ENCODE assay signal across 12 cellular contexts in the genomic region with DNA sequence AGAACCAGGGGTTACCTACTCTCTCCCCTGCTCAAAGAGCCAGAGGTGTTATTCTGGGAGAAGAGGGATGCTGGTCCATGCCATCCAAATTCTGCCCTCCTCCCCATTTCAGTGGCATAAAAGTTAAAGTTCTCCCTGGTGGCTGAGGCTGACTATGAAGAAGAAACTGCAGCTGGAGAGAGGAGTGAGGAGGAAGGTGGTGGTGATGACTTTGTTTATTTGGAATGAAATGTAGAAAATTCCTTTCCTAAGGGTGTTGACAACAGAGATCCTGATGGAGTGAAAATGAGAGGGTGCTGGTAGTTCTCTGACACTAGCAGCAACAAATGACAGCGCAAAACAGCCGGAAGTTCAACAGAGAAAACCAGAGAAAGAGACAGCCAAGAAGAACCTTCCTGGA.
DNase-seq lines count a peak whose midpoint lies in the region; ATAC-seq, FAIRE-seq and TF ChIP-seq lines count a peak whose summit lies in the region.
"Had no signal": no experiment of that assay in that cellular context is flagged by ENCODE, and none has a peak within 500 bp of the region (broad histone marks: within the 10 kb centered on the region; RNA-seq: fewer than 3 reads in every experiment).

No MANE protein-coding gene starts in this region.

- H3K79me1 ChIP-seq in H1 (ENCODE audit: low read depth, low read length) = no peaks in the 10 kb centered on the region
- no peaks in the 10 kb centered on the region for H3K79me1 ChIP-seq in mesendoderm (ENCODE audit: low read length)

- H3K79me2 ChIP-seq in H1 (ENCODE audit: control insufficient read depth in 1 of 2, insufficient read depth in 2 of 2, low read length in 2 of 2) (no peaks in the 10 kb centered on the region), mesendoderm (ENCODE audit: control insufficient read depth, insufficient read depth, low read length) (no peaks in the 10 kb centered on the region)

- H2BK20ac ChIP-seq in H1 (ENCODE audit: low read length) = no peak overlapping the region

- ATAC-seq in GM18867 (IDR thresholded peaks at IDR 0.05; ENCODE audit: unreplicated experiment) = no peak
- no peak for ATAC-seq in HG02885 (IDR thresholded peaks at IDR 0.05; ENCODE audit: poor library complexity, unreplicated experiment)
- ATAC-seq: stimulated activated naive CD8-positive, alpha-beta T cell treated with anti-CD3 and anti-CD28 coated beads, Interleukin-15, Interleukin-2, amounts not matched to agents 100 U/mL and 50 U/mL, for 24 hours had no signal

- H2AFZ ChIP-seq in H1 (ENCODE audit: low read length) = no peak overlapping the region

- TF ChIP-seq EP300 in H1 (IDR thresholded peaks at IDR 0.05; ENCODE audit: borderline replicate concordance in 1 of 2, low read depth in 2 of 2, low read length in 2 of 2) = no peak

- TF ChIP-seq CTCF in H1 (IDR thresholded peaks at IDR 0.05; ENCODE audit: control extremely low read depth in 1 of 3, insufficient read depth in 1 of 3, low read depth in 1 of 3, low read length in 3 of 3) = no peak
- no peak for TF ChIP-seq CTCF in colonic mucosa (IDR thresholded peaks at IDR 0.05)

- no peak overlapping the region for H3K23ac ChIP-seq in H1 (ENCODE audit: insufficient read length)
- no peak overlapping the region for H3K23ac ChIP-seq in mesendoderm (ENCODE audit: low read length)

- CTCF ChIA-PET in H1 (lab: Charles Lee; ENCODE audit: partially characterized antibody) = interaction anchor here (0.6 to 3.5 kb wide), 5 partner anchors 9 to 660 kb away, joined by 3 to 23 read pairs (median 5); no protein-coding TSS in a partner anchor

- no peak overlapping the region for H2BK12ac ChIP-seq in H1 (ENCODE audit: low read depth, low read length)

- TF ChIP-seq POLR2A in H1 (IDR thresholded peaks at IDR 0.05; ENCODE audit: control extremely low read depth in 1 of 2, low read depth in 2 of 2, low read length in 2 of 2) = no peak

- H3K4me3 ChIP-seq in H1 (ENCODE audit: extremely low read depth in 1 of 4, insufficient read depth in 2 of 4, low read depth in 3 of 4, low read length in 4 of 4) (no peak overlapping the region), colonic mucosa (no peak overlapping the region), mesendoderm (ENCODE audit: low read length) (no peak overlapping the region)
- H3K4me3 ChIP-seq: BLaER1, prostate gland had no signal

- H2BK5ac ChIP-seq in H1 (ENCODE audit: low read depth, low read length) = no peak overlapping the region
- H2BK5ac ChIP-seq in mesendoderm (ENCODE audit: low read length) = no peak overlapping the region

- H3K27me3 ChIP-seq in H1 (replicated peaks in 1 of 4; ENCODE audit: control insufficient read depth in 3 of 4, extremely low read depth in 1 of 4, insufficient read depth in 3 of 4, low read length in 3 of 4) (no peaks in the 10 kb centered on the region), colonic mucosa (no peaks in the 10 kb centered on the region), mesendoderm (ENCODE audit: insufficient read depth, low read length, poor library complexity) (no peaks in the 10 kb centered on the region)
- H3K27me3 ChIP-seq: BLaER1 had no signal

- no peaks in the 10 kb centered on the region for H3K9me3 ChIP-seq in H1 (ENCODE audit: insufficient read depth in 2 of 2, low read depth in 1 of 2, low read length in 1 of 2)
- H3K9me3 ChIP-seq in colonic mucosa = no peaks in the 10 kb centered on the region
- H3K9me3 ChIP-seq: BLaER1, prostate gland had no signal

- POLR2A ChIA-PET in H1 (lab: Charles Lee; ENCODE audit: partially characterized antibody) = no interaction called here

- DNase-seq in AG08395 (ENCODE audit: low spot score) (peak; percentile 55), HTR-8/SVneo (ENCODE audit: insufficient read length, low spot score) (peak; percentile 17), H1 (ENCODE audit: low read depth in 1 of 2, low spot score in 2 of 2) (no peak), myocyte (ENCODE audit: low read depth) (peak; percentile 30), colonic mucosa (no peak), mesendoderm (no peak)
- DNase-seq: NCI-H524; stimulated activated naive CD8-positive, alpha-beta T cell treated with anti-CD3 and anti-CD28 coated beads, Interleukin-15, Interleukin-2, amounts not matched to agents 100 U/mL and 50 U/mL, for 24 hours had no signal

- no peak overlapping the region for H3K27ac ChIP-seq in H1 (ENCODE audit: low read depth, low read length)
- no peak overlapping the region for H3K27ac ChIP-seq in colonic mucosa
- no peak overlapping the region for H3K27ac ChIP-seq in mesendoderm (ENCODE audit: low read depth, low read length)
- H3K27ac ChIP-seq: BLaER1, prostate gland had no signal

- no peak for TF ChIP-seq RAD21 in H1 (IDR thresholded peaks at IDR 0.05 in 1 of 2, conservative IDR thresholded peaks at IDR 0.05 in 1 of 2; ENCODE audit: low read depth in 2 of 2, low read length in 2 of 2)

- H3K4ac ChIP-seq in H1 (replicated peaks; ENCODE audit: insufficient read length, low read depth, low read length) = no peak overlapping the region
- H3K4ac ChIP-seq in mesendoderm (ENCODE audit: low read depth, low read length) = no peak overlapping the region

- H4K5ac ChIP-seq in H1 (ENCODE audit: insufficient read length, low read depth, low read length) (no peak overlapping the region), mesendoderm (ENCODE audit: low read length) (no peak overlapping the region)

- intact Hi-C loops in colonic mucosa (cut with DNase I) = no loop called here

- WGBS in H1 (ENCODE audit: extremely low coverage in 1 of 2, insufficient coverage in 1 of 2, insufficient read length in 1 of 2, insufficient replicate concordance in 2 of 2, low coverage in 1 of 2, low lambda C conversion rate in 2 of 2, missing lambda C conversion rate in 1 of 2), 2 experiments = 100% methylated on average over 2 of the region's 2 CpGs; no CpG with 5 or more reads in 1 of the 2 experiments
- WGBS in mesendoderm (ENCODE audit: extremely low coverage, insufficient coverage, low lambda C conversion rate) = no CpG with 5 or more reads among the region's 2 CpGs

- no peak overlapping the region for H4K91ac ChIP-seq in H1 (replicated peaks; ENCODE audit: insufficient read length, low read length)

- no peak overlapping the region for H3K4me2 ChIP-seq in H1 (ENCODE audit: insufficient read depth in 1 of 2, low read depth in 2 of 2, low read length in 2 of 2)
- no peak overlapping the region for H3K4me2 ChIP-seq in mesendoderm (ENCODE audit: low read length)
- H3K4me2 ChIP-seq: BLaER1 had no signal

- no peak overlapping the region for H3K18ac ChIP-seq in H1 (ENCODE audit: extremely low read depth, low read length)
- no peak overlapping the region for H3K18ac ChIP-seq in mesendoderm (ENCODE audit: low read length)

- H3K36me3 ChIP-seq in H1 (ENCODE audit: control insufficient read depth in 2 of 4, insufficient read depth in 4 of 4, low read length in 3 of 4) (no peaks in the 10 kb centered on the region; a peak in 1 of 8 replicates), colonic mucosa (no peaks in the 10 kb centered on the region), mesendoderm (ENCODE audit: control insufficient read depth, insufficient read depth, low read length) (no peaks in the 10 kb centered on the region)

- H2AK5ac ChIP-seq in H1 (ENCODE audit: low read depth, low read length) (no peak overlapping the region), mesendoderm (ENCODE audit: low read length) (no peak overlapping the region)

- H2BK120ac ChIP-seq in H1 (replicated peaks; ENCODE audit: low read depth, low read length) (no peak overlapping the region), mesendoderm (ENCODE audit: low read depth, low read length) (no peak overlapping the region)

- H2BK15ac ChIP-seq in H1 (ENCODE audit: low read length) (no peak overlapping the region), mesendoderm (replicated peaks; ENCODE audit: low read depth) (no peak overlapping the region)

- H3K4me1 ChIP-seq in H1 (replicated peaks in 1 of 4; ENCODE audit: control insufficient read depth in 3 of 4, insufficient read depth in 4 of 4, low read length in 3 of 4) (no peaks in the 10 kb centered on the region), colonic mucosa (no peaks in the 10 kb centered on the region), mesendoderm (ENCODE audit: control insufficient read depth, low read depth, low read length) (no peaks in the 10 kb centered on the region)
- H3K4me1 ChIP-seq: BLaER1, prostate gland had no signal

- no peak overlapping the region for H3K14ac ChIP-seq in H1 (ENCODE audit: insufficient read length)

- H3K56ac ChIP-seq in H1 (replicated peaks; ENCODE audit: insufficient read length, low read depth, low read length) (peak overlapping the region; percentile 53), mesendoderm (ENCODE audit: low read length) (no peak overlapping the region)

- FAIRE-seq in HTR-8/SVneo (lab: Jason Lieb, UNC) (no peak), H1 (lab: Jason Lieb, UNC) (no peak)

- H4K20me1 ChIP-seq in H1 (replicated peaks in 1 of 2; ENCODE audit: control insufficient read depth in 1 of 2, insufficient read depth in 2 of 2, low read length in 2 of 2) = no peaks in the 10 kb centered on the region
- H4K20me1 ChIP-seq: BLaER1 had no signal

- no peaks in the 10 kb centered on the region for H3K23me2 ChIP-seq in H1 (ENCODE audit: low read depth, low read length)

- no peak overlapping the region for H3K9ac ChIP-seq in H1 (replicated peaks in 1 of 4; ENCODE audit: extremely low read depth in 1 of 4, low read depth in 3 of 4, low read length in 3 of 4)
- H3K9ac ChIP-seq in colonic mucosa (ENCODE audit: low read depth in 2 of 2, low read length in 2 of 2) = no peak overlapping the region
- H3K9ac ChIP-seq in mesendoderm (ENCODE audit: low read length) = no peak overlapping the region
- H3K9ac ChIP-seq: BLaER1 had no signal

- H4K8ac ChIP-seq in H1 (ENCODE audit: extremely low read depth, insufficient read depth, low read length) = no peak overlapping the region
- H4K8ac ChIP-seq in mesendoderm (ENCODE audit: low read depth, low read length) = no peak overlapping the region

TF ChIP-seq in H1, 55 proteins besides CTCF, POLR2A, EP300 and RAD21 (continues in another document):
- TF ChIP-seq SUZ12 (IDR thresholded peaks at IDR 0.05; ENCODE audit: low read length) (no peak), EZH2 (IDR thresholded peaks at IDR 0.05; ENCODE audit: low read depth, low read length, severe bottlenecking) (no peak), YY1 (IDR thresholded peaks at IDR 0.05; ENCODE audit: low read depth, low read length) (no peak), RBBP5 (IDR thresholded peaks at IDR 0.05; ENCODE audit: borderline replicate concordance, low read depth, low read length) (no peak), POU5F1 (IDR thresholded peaks at IDR 0.05; ENCODE audit: low read depth, low read length) (no peak), HDAC2 (IDR thresholded peaks at IDR 0.05; ENCODE audit: borderline replicate concordance in 1 of 2, low read depth in 2 of 2, low read length in 2 of 2) (no peak)
- TF ChIP-seq, protein P1, sequence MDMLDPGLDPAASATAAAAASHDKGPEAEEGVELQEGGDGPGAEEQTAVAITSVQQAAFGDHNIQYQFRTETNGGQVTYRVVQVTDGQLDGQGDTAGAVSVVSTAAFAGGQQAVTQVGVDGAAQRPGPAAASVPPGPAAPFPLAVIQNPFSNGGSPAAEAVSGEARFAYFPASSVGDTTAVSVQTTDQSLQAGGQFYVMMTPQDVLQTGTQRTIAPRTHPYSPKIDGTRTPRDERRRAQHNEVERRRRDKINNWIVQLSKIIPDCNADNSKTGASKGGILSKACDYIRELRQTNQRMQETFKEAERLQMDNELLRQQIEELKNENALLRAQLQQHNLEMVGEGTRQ (IDR thresholded peaks at IDR 0.05; ENCODE audit: low read length) = no peak

Comparison
In these comparisons a context has a peak if more than half of its experiments do, and no peak if none do; other contexts are left out.
1. DNase-seq: peak in AG08395 (single experiment), HTR-8/SVneo (single experiment) and myocyte (single experiment); none in H1 (0 of 2), colonic mucosa (single experiment) and mesendoderm (single experiment).